9 cellular contexts compared by ENCODE assay signal in the genomic region with DNA sequence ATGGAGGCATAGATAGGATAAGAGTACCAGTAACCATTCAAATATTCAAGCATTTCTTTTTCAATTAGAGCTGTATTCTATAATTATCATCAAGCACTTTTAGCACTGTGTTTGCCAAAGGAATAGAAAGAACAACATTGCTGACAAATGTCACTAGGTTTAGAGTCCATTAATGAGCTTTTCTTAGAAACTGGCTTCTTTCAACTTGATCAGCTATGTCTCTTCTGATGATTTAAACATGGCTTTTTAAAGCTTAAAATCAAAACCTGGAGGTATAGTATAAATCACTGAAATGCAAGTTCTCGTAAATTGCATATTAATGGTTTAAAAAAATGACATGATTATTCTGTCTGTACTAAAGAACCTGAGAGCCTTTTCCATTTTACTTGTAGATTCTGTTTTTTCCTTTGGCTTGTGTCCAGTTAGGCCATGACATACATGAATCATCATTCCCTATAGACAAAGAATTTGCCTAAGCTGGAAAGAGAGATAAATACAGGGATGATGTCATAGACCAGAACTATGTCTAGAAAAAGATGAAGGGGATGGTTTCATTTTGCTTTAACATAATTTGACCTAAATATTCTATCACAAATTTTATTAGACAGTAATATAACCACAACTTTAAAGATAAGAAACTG.
DNase-seq lines count a peak whose midpoint lies in the region; ATAC-seq, FAIRE-seq and TF ChIP-seq lines count a peak whose summit lies in the region.
"Had no signal": no experiment of that assay in that cellular context is flagged by ENCODE, and none has a peak within 500 bp of the region (broad histone marks: within the 10 kb centered on the region; RNA-seq: fewer than 3 reads in every experiment).

No MANE protein-coding gene starts in this region.

- peak; percentile 67 for FAIRE-seq in H54 (lab: Jason Lieb, UNC)

- DNase-seq in H54 (ENCODE audit: insufficient read length, low spot score) (no peak), NCI-H748 treated with DMSO at 0.1 percent for 48 hours (lab: John Stamatoyannopoulos, UW) (peak; percentile 73), dedifferentiated amniotic fluid mesenchymal stem cell (ENCODE audit: extremely low spot score) (peak; percentile 62), renal cortical epithelial cell (ENCODE audit: low read depth) (peak; percentile 50), SKM-1 treated with dmso at 0.1 percent for 144 hours (lab: John Stamatoyannopoulos, UW; ENCODE audit: unreplicated experiment) (no peak), NCI-H2196 (lab: John Stamatoyannopoulos, UW; ENCODE audit: unreplicated experiment) (no peak)
- DNase-seq: activated effector memory CD4-positive, alpha-beta T cell treated with Interleukin-2 at 50 U/mL for 16 hours; stimulated activated CD4-positive, alpha-beta T cell treated with anti-CD3 and anti-CD28 coated beads, Interleukin-12 subunit alpha, Interleukin-12 subunit beta, amount 100 ng/mL, for 4 hours had no signal

- ATAC-seq in HG02884 (IDR thresholded peaks at IDR 0.05; ENCODE audit: unreplicated experiment) = no peak

- TF ChIP-seq POLR2A in H54 (IDR thresholded peaks at IDR 0.05; ENCODE audit: low read depth, low read length) = no peak

Comparison
In these comparisons a context has a peak if more than half of its experiments do, and no peak if none do; other contexts are left out.
1. DNase-seq: peak in NCI-H748 treated with DMSO at 0.1 percent for 48 hours (single experiment), dedifferentiated amniotic fluid mesenchymal stem cell (single experiment) and renal cortical epithelial cell (single experiment); none in H54 (single experiment), SKM-1 treated with dmso at 0.1 percent for 144 hours (single experiment) and NCI-H2196 (single experiment).